In genomic region chr2:96693286-96694200, GRCh38 we compare ENCODE assay signal across 17 cellular contexts. TPM values are rescaled to one million over a fixed set of nuclear protein-coding genes. Genes with fewer than 3 reads are reported as not detected.
"Had no signal": no experiment of that assay in that cellular context is flagged by ENCODE, and none has a peak within 500 bp of the region (broad histone marks: within the 10 kb centered on the region; RNA-seq: fewer than 3 reads in every experiment).

No MANE protein-coding gene starts in this region.

- H3K9me3 ChIP-seq: ascending aorta, colonic mucosa, heart left ventricle, mucosa of descending colon, prostate gland, testis had no signal

- H3K27me3 ChIP-seq: ascending aorta, colonic mucosa, heart left ventricle, testis had no signal

- H3K36me3 ChIP-seq: ascending aorta, colonic mucosa, heart left ventricle, prostate gland had no signal

- H3K4me3 Mint-ChIP-seq: activated naive CD8-positive, alpha-beta T cell treated with anti-CD3 and anti-CD28 coated beads, Interleukin-2, amount 50 U/mL, for 24 hours; activated T-cell treated with anti-CD3 and anti-CD28 coated beads, Interleukin-2, amount 50 U/mL, for 4 hours; naive thymus-derived CD8-positive, alpha-beta T cell; T-helper 1 cell treated with Interleukin-12 subunit alpha and Interleukin-12 subunit beta and Interleukin-4 antibody, amounts not matched to agents 30 μg/mL and 1 μg/mL, for 36 hours had no signal

- H3K4me1 Mint-ChIP-seq: activated naive CD8-positive, alpha-beta T cell treated with anti-CD3 and anti-CD28 coated beads, Interleukin-2, amount 50 U/mL, for 24 hours; naive thymus-derived CD8-positive, alpha-beta T cell had no signal

- H3K9me3 Mint-ChIP-seq: activated naive CD8-positive, alpha-beta T cell treated with anti-CD3 and anti-CD28 coated beads, Interleukin-2, amount 50 U/mL, for 24 hours; activated T-cell treated with anti-CD3 and anti-CD28 coated beads, Interleukin-2, amount 50 U/mL, for 4 hours; naive thymus-derived CD8-positive, alpha-beta T cell; T-helper 1 cell treated with Interleukin-12 subunit alpha and Interleukin-12 subunit beta and Interleukin-4 antibody, amounts not matched to agents 30 μg/mL and 1 μg/mL, for 36 hours had no signal

- DNase-seq: activated CD4-positive, CD25-positive, alpha-beta regulatory T cell; activated naive CD4-positive, alpha-beta T cell; activated naive CD8-positive, alpha-beta T cell treated with anti-CD3 and anti-CD28 coated beads, Interleukin-2, amount 50 U/mL, for 24 hours; activated T-cell treated with anti-CD3 and anti-CD28 coated beads, Interleukin-2, amount 50 U/mL, for 4 hours; colonic mucosa; foreskin melanocyte; heart left ventricle; mammary epithelial cell; mucosa of descending colon; naive thymus-derived CD8-positive, alpha-beta T cell; occipital lobe; stimulated activated CD4-positive, alpha-beta T cell treated with anti-CD3 and anti-CD28 coated beads, Interleukin-2, amount 100 ng/mL, for 48 hours; stimulated activated naive CD8-positive, alpha-beta T cell treated with anti-CD3 and anti-CD28 coated beads, Interleukin-15, Interleukin-2, amounts not matched to agents 100 U/mL and 50 U/mL, for 24 hours; testis had no signal

- H3K27ac Mint-ChIP-seq: activated naive CD8-positive, alpha-beta T cell treated with anti-CD3 and anti-CD28 coated beads, Interleukin-2, amount 50 U/mL, for 24 hours; T-helper 1 cell treated with Interleukin-12 subunit alpha and Interleukin-12 subunit beta and Interleukin-4 antibody, amounts not matched to agents 30 μg/mL and 1 μg/mL, for 36 hours had no signal

- H3K4me1 ChIP-seq: ascending aorta, colonic mucosa, heart left ventricle, prostate gland, testis had no signal

- H3K27me3 Mint-ChIP-seq: activated naive CD8-positive, alpha-beta T cell treated with anti-CD3 and anti-CD28 coated beads, Interleukin-2, amount 50 U/mL, for 24 hours; naive thymus-derived CD8-positive, alpha-beta T cell had no signal

- H3K36me3 Mint-ChIP-seq: naive thymus-derived CD8-positive, alpha-beta T cell had no signal

- H3K27ac ChIP-seq: ascending aorta, colonic mucosa, heart left ventricle, prostate gland, testis had no signal

- ATAC-seq: activated naive CD8-positive, alpha-beta T cell treated with anti-CD3 and anti-CD28 coated beads, Interleukin-2, amount 50 U/mL, for 24 hours; activated T-cell treated with anti-CD3 and anti-CD28 coated beads, Interleukin-2, amount 50 U/mL, for 4 hours; mucosa of descending colon; naive thymus-derived CD8-positive, alpha-beta T cell; stimulated activated naive CD8-positive, alpha-beta T cell treated with anti-CD3 and anti-CD28 coated beads, Interleukin-15, Interleukin-2, amounts not matched to agents 100 U/mL and 50 U/mL, for 24 hours had no signal

- H3K4me3 ChIP-seq: ascending aorta, colonic mucosa, heart left ventricle, mucosa of descending colon, prostate gland, testis had no signal

RNA-seq across cellular contexts. Expression of gene FER1L5, which starts 51.0 kb away (rescaled TPM):
- total RNA-seq: activated T-cell treated with anti-CD3 and anti-CD28 coated beads, Interleukin-2, amount 50 U/mL, for 4 hours; ascending aorta; colonic mucosa; naive thymus-derived CD8-positive, alpha-beta T cell had no signal
